ENCODE assay signal across 11 cellular contexts in genomic region chr19:39086401-39086800, GRCh38. TPM values are rescaled to one million over a fixed set of nuclear protein-coding genes. Genes with fewer than 3 reads are reported as not detected.
"Had no signal": no experiment of that assay in that cellular context is flagged by ENCODE, and none has a peak within 500 bp of the region (broad histone marks: within the 10 kb centered on the region; RNA-seq: fewer than 3 reads in every experiment).

No MANE protein-coding gene starts in this region.

- H3K27ac ChIP-seq: HL-60, KMS-11 had no signal

- H3K4me2 ChIP-seq: KMS-11 had no signal

- FAIRE-seq: HepG2, HTR-8/SVneo, K562 had no signal

- H3K4me3 ChIP-seq: K562 had no signal

- DNase-seq: IMR-90, KBM-7, KG1 had no signal

- H3K27ac Mint-ChIP-seq: IgD-negative memory B cell had no signal

- ATAC-seq: K562 had no signal

- H3K36me3 Mint-ChIP-seq: IgD-negative memory B cell had no signal

RNA-seq across cellular contexts. Expression of gene ACP7, which starts 2.2 kb away (rescaled TPM):
- total RNA-seq: HepG2, HT-29, IMR-90, K562 had no signal
- polyA plus RNA-seq: HepG2, IgD-negative memory B cell, IMR-90, K562 had no signal

RNA-seq across cellular contexts. Expression of gene FBXO27, which starts 54.1 kb away (rescaled TPM):
- total RNA-seq: HT-29, HT1080 had no signal
